ENCODE assay signal across 11 cellular contexts in genomic region chr11:47992959-47993820, GRCh38. TPM values are rescaled to one million over a fixed set of nuclear protein-coding genes. Genes with fewer than 3 reads are reported as not detected.
DNase-seq lines count a peak whose midpoint lies in the region; ATAC-seq and TF ChIP-seq lines count a peak whose summit lies in the region.
"Had no signal": no experiment of that assay in that cellular context is flagged by ENCODE, and none has a peak within 500 bp of the region (broad histone marks: within the 10 kb centered on the region; RNA-seq: fewer than 3 reads in every experiment).

No MANE protein-coding gene starts in this region.

- H3K4me1 Mint-ChIP-seq in activated T-helper 17 cell treated with anti-CD3 and anti-CD28 coated beads, Interleukin-2, amount 50 U/mL, for 72 hours = peaks cover 24% of the 10 kb centered on the region

- no peak overlapping the region for H3K4me3 Mint-ChIP-seq in activated T-helper 17 cell treated with anti-CD3 and anti-CD28 coated beads, Interleukin-2, amount 50 U/mL, for 72 hours
- H3K4me3 Mint-ChIP-seq: activated T-helper 1 cell treated with anti-CD3 and anti-CD28 coated beads, Interleukin-12 subunit alpha, Interleukin-12 subunit beta, Interleukin-2, Interleukin-4 antibody, amounts not matched to agents 30 ng/mL and 10 ng/mL and 1 ng/mL, durations not matched to agents 14 hours and 24 hours and 36 hours had no signal

- DNase-seq in BJ (ENCODE audit: low read depth) (peak; percentile 29), M059J (ENCODE audit: low read depth) (peak; percentile 97), left lung (no peak), NCI-H2081 treated with DMSO at 0.1 percent for 48 hours (lab: John Stamatoyannopoulos, UW) (no peak), head of caudate nucleus (no peak), NCI-H146 (lab: John Stamatoyannopoulos, UW) (no peak)
- no peak for DNase-seq in activated effector memory CD4-positive, alpha-beta T cell treated with anti-CD3 and anti-CD28 coated beads, Interleukin-2, amount 50 U/mL, for 16 hours
- DNase-seq: glutamatergic neuron, H7 had no signal

- H3K9me3 Mint-ChIP-seq in activated T-helper 17 cell treated with anti-CD3 and anti-CD28 coated beads, Interleukin-2, amount 50 U/mL, for 72 hours = no peaks in the 10 kb centered on the region
- H3K9me3 Mint-ChIP-seq: activated T-helper 1 cell treated with anti-CD3 and anti-CD28 coated beads, Interleukin-12 subunit alpha, Interleukin-12 subunit beta, Interleukin-2, Interleukin-4 antibody, amounts not matched to agents 30 ng/mL and 10 ng/mL and 1 ng/mL, durations not matched to agents 14 hours and 24 hours and 36 hours had no signal

- H3K27me3 Mint-ChIP-seq in activated T-helper 17 cell treated with anti-CD3 and anti-CD28 coated beads, Interleukin-2, amount 50 U/mL, for 72 hours = no peaks in the 10 kb centered on the region

- peak; percentile 57 for ATAC-seq in activated T-helper 17 cell treated with anti-CD3 and anti-CD28 coated beads, Interleukin-2, amount 50 U/mL, for 72 hours (replicated peaks)
- peak; percentile 35 for ATAC-seq in left lung

- H3K36me3 Mint-ChIP-seq in activated T-helper 17 cell treated with anti-CD3 and anti-CD28 coated beads, Interleukin-2, amount 50 U/mL, for 72 hours (ENCODE audit: low read depth) = no peaks in the 10 kb centered on the region

- H3K27ac Mint-ChIP-seq in activated T-helper 17 cell treated with anti-CD3 and anti-CD28 coated beads, Interleukin-2, amount 50 U/mL, for 72 hours = no peak overlapping the region
- H3K27ac Mint-ChIP-seq: activated T-helper 1 cell treated with anti-CD3 and anti-CD28 coated beads, Interleukin-12 subunit alpha, Interleukin-12 subunit beta, Interleukin-2, Interleukin-4 antibody, amounts not matched to agents 30 ng/mL and 10 ng/mL and 1 ng/mL, durations not matched to agents 14 hours and 24 hours and 36 hours had no signal

- no peak for TF ChIP-seq CTCF in BJ (IDR thresholded peaks at IDR 0.05; ENCODE audit: insufficient read depth, low read depth, low read length)
- no peak for TF ChIP-seq CTCF in left lung (IDR thresholded peaks at IDR 0.05)

- POLR2A ChIA-PET in BJ (lab: Charles Lee) = interaction anchor here (0.5 to 0.6 kb wide), 2 partner anchors 71 to 586 kb away, joined by 3 read pairs; no protein-coding TSS in a partner anchor

- H3K9me3 ChIP-seq in left lung = no peaks in the 10 kb centered on the region

- H3K27me3 ChIP-seq in BJ (ENCODE audit: control insufficient read depth, insufficient read depth, low read length) (no peaks in the 10 kb centered on the region), left lung (no peaks in the 10 kb centered on the region)

- H3K4me3 ChIP-seq in BJ (ENCODE audit: low read depth, low read length) = no peak overlapping the region
- H3K4me3 ChIP-seq in left lung = no peak overlapping the region

- peak overlapping the region in 1 of 2 donors; percentile 20 for H3K27ac ChIP-seq in left lung

- intact Hi-C loops in left lung (cut with DNase I) (no loop called here), head of caudate nucleus (cut with DNase I) (no loop called here)

- H3K36me3 ChIP-seq in BJ (ENCODE audit: control insufficient read depth, insufficient read depth, low read length) (peaks cover 4% of the 10 kb centered on the region; the same call in 1 of the 2 replicates), left lung (peaks cover 0 to 4% of the 10 kb centered on the region in 2 donors)

- H3K4me1 ChIP-seq in left lung = peaks cover 12 to 96% of the 10 kb centered on the region in 2 donors

- CTCF ChIA-PET in BJ (lab: Yijun Ruan, JAX) = interaction anchor here (0.7 to 1.7 kb wide), 3 partner anchors 8 to 119 kb away, joined by 3 to 5 read pairs (median 4); no protein-coding TSS in a partner anchor

RNA-seq across cellular contexts. Expression of gene PTPRJ, which starts 12.8 kb away (rescaled TPM):
- polyA plus RNA-seq in BJ (2011; rRNA removed) = 3.8 and 4.9 TPM in 2 replicates
- polyA minus RNA-seq in BJ (2011; rRNA and poly(A)+ RNA removed) = 8.3 and 10.4 TPM in 2 replicates
- 32.7 and 54.8 TPM in 2 replicates for total RNA-seq in M059J (2014; rRNA removed; shearing (Covaris generic))
- total RNA-seq in activated T-helper 17 cell treated with anti-CD3 and anti-CD28 coated beads, Interleukin-2, amount 50 U/mL, for 72 hours = 10 to 100 TPM; 36.1 to 52.8 TPM
- 10 to 100 TPM; 42.2 to 63.5 TPM for total RNA-seq in left lung

Comparison
In these comparisons a context has a peak if more than half of its experiments do, and no peak if none do; other contexts are left out.
1. DNase-seq: peak in BJ (single experiment) and M059J (single experiment); none in left lung (0 of 2), NCI-H2081 treated with DMSO at 0.1 percent for 48 hours (single experiment), head of caudate nucleus (0 of 42), NCI-H146 (single experiment) and activated effector memory CD4-positive, alpha-beta T cell treated with anti-CD3 and anti-CD28 coated beads, Interleukin-2, amount 50 U/mL, for 16 hours (single experiment).